Comparison of ENCODE assay signal across 14 cellular contexts in the genomic region with DNA sequence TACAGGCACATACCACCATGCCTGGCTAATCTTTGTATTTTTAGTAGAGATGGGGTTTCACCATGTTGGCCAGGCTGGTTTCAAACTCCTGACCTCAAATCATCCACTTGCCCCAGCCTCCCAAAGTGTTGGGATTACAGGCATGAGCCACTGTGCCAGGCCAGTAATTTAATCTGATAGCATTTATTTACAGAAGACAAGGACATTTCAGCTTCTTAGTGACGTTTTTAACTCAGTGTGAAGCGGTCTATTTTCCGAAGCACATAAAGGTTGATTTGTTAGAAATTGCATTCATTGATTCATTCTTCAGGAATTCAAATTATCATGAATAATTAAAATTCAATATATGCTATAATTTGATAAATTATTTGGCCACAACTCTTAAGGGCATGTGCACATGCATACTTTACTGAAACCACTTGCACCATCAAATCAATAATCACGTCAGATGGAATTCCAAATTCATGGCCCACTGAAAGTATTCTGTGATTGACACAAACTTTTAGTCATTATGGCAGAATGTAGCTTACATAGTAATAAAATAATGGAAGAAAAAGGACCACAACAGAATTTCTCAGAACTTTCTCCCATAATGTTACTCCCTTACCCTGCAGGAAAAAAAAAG.
A peak's percentile ranks its signal among the peaks of the same experiment; 100 is the strongest.
DNase-seq lines count a peak whose midpoint lies in the region; ATAC-seq and TF ChIP-seq lines count a peak whose summit lies in the region.
"Had no signal": no experiment of that assay in that cellular context is flagged by ENCODE, and none has a peak within 500 bp of the region (broad histone marks: within the 10 kb centered on the region; RNA-seq: fewer than 3 reads in every experiment).

No MANE protein-coding gene starts in this region.

- no peak for TF ChIP-seq CTCF in 22Rv1 (IDR thresholded peaks at IDR 0.05)
- no peak for TF ChIP-seq CTCF in body of pancreas (IDR thresholded peaks at IDR 0.05)
- TF ChIP-seq CTCF in parathyroid adenoma (IDR thresholded peaks at IDR 0.05), result no peak
- no peak for TF ChIP-seq CTCF in uterus (IDR thresholded peaks at IDR 0.05)

- H2AFZ ChIP-seq in parathyroid adenoma, result no peak overlapping the region

- H3K36me3 ChIP-seq in body of pancreas (replicated peaks in 1 of 2; ENCODE audit: insufficient read depth in 1 of 2, low read depth in 2 of 2), result no peaks in the 10 kb centered on the region
- no peaks in the 10 kb centered on the region for H3K36me3 ChIP-seq in parathyroid adenoma (ENCODE audit: control insufficient read depth, insufficient read depth, low read length)
- no peaks in the 10 kb centered on the region for H3K36me3 ChIP-seq in uterus

- peaks cover 7% of the 10 kb centered on the region for H3K4me1 ChIP-seq in body of pancreas
- H3K4me1 ChIP-seq in parathyroid adenoma, result peaks cover 11% of the 10 kb centered on the region
- no peaks in the 10 kb centered on the region for H3K4me1 ChIP-seq in uterus

- ATAC-seq in body of pancreas (peak; percentile 69), GM18498 (IDR thresholded peaks at IDR 0.05; ENCODE audit: unreplicated experiment) (no peak)
- ATAC-seq: HCT116 had no signal

- H3K9me3 ChIP-seq in body of pancreas (no peaks in the 10 kb centered on the region), parathyroid adenoma (ENCODE audit: control insufficient read depth, low read length) (no peaks in the 10 kb centered on the region), uterus (no peaks in the 10 kb centered on the region)
- H3K9me3 ChIP-seq: BLaER1 treated with 17β-estradiol and CSF1 and Interleukin-3, amounts not matched to agents 10 nM and 100 nM had no signal

- H3K27me3 ChIP-seq in body of pancreas (no peaks in the 10 kb centered on the region), parathyroid adenoma (ENCODE audit: control insufficient read depth, insufficient read depth, low read length) (no peaks in the 10 kb centered on the region), uterus (no peaks in the 10 kb centered on the region)
- H3K27me3 ChIP-seq: BLaER1 treated with 17β-estradiol and CSF1 and Interleukin-3, amounts not matched to agents 10 nM and 100 nM had no signal

- H3K4me2 ChIP-seq in parathyroid adenoma (ENCODE audit: low read length), result no peak overlapping the region
- H3K4me2 ChIP-seq: BLaER1 treated with 17β-estradiol and CSF1 and Interleukin-3, amounts not matched to agents 10 nM and 100 nM had no signal

- intact Hi-C loops in body of pancreas (cut with DNase I) (no loop called here), uterus (cut with DNase I; ENCODE audit: low total_unique reads) (no loop called here)

- H3K4me3 ChIP-seq in body of pancreas, result no peak overlapping the region
- H3K4me3 ChIP-seq in parathyroid adenoma (ENCODE audit: low read depth, low read length), result no peak overlapping the region
- no peak overlapping the region for H3K4me3 ChIP-seq in uterus
- H3K4me3 ChIP-seq: BLaER1 treated with 17β-estradiol and CSF1 and Interleukin-3, amounts not matched to agents 10 nM and 100 nM had no signal

- TF ChIP-seq POLR2A in body of pancreas (IDR thresholded peaks at IDR 0.05), result no peak
- no peak for TF ChIP-seq POLR2A in uterus (IDR thresholded peaks at IDR 0.05)

- no peak overlapping the region for H3K9ac ChIP-seq in parathyroid adenoma
- H3K9ac ChIP-seq: BLaER1 treated with 17β-estradiol and CSF1 and Interleukin-3, amounts not matched to agents 10 nM and 100 nM; GM23248 had no signal

- no peak for DNase-seq in body of pancreas
- no peak for DNase-seq in uterus
- no peak for DNase-seq in Kasumi-1 (lab: John Stamatoyannopoulos, UW)
- no peak for DNase-seq in NCI-H1930 (lab: John Stamatoyannopoulos, UW)
- DNase-seq: ACHN; Calu3; CD4-positive, alpha-beta T cell; DMS 273 treated with DMSO at 0.1 percent for 48 hours had no signal

- H3K79me2 ChIP-seq in parathyroid adenoma, result no peaks in the 10 kb centered on the region

- peak overlapping the region; percentile 69 for H3K27ac ChIP-seq in 22Rv1
- peak overlapping the region in 3 of 4 donors; percentile 7 to 72 (median 52) for H3K27ac ChIP-seq in body of pancreas
- H3K27ac ChIP-seq in parathyroid adenoma, result peak overlapping the region; percentile 96
- H3K27ac ChIP-seq in uterus, result peak overlapping the region; percentile 78 to 79
- H3K27ac ChIP-seq: BLaER1 treated with 17β-estradiol and CSF1 and Interleukin-3, amounts not matched to agents 10 nM and 100 nM had no signal

- WGBS in body of pancreas, 2 donors, result 22 to 26% methylated on average over 4 of the region's 4 CpGs
